In genomic region chr18:8238507-8238906, GRCh38 we compare ENCODE assay signal across 1 cellular context.
TF ChIP-seq lines count a peak whose summit lies in the region.

No MANE protein-coding gene starts in this region.

TF ChIP-seq in HepG2, 621 proteins besides CTCF, POLR2A, EP300 and RAD21 (continued from another document and continues in another):
- TF ChIP-seq ZNF318 (CRISPR knock-in tag; IDR thresholded peaks at IDR 0.05) (no peak), ZNF572 (CRISPR knock-in tag; IDR thresholded peaks at IDR 0.05) (no peak), ZBTB3 (CRISPR knock-in tag; IDR thresholded peaks at IDR 0.05; ENCODE audit: borderline replicate concordance, low read depth) (no peak), RELA (CRISPR knock-in tag; IDR thresholded peaks at IDR 0.05) (no peak), ZNF383 (CRISPR knock-in tag; IDR thresholded peaks at IDR 0.05; ENCODE audit: borderline replicate concordance) (no peak), TEF (CRISPR knock-in tag; IDR thresholded peaks at IDR 0.05) (no peak), NFIC (IDR thresholded peaks at IDR 0.05; ENCODE audit: low read length) (peak; percentile 52; the same call in 1 of the 2 replicates), ZBTB4 (CRISPR knock-in tag; IDR thresholded peaks at IDR 0.05; ENCODE audit: borderline replicate concordance) (no peak), KDM2A (CRISPR knock-in tag; IDR thresholded peaks at IDR 0.05; ENCODE audit: borderline replicate concordance, low read depth) (no peak), ZNF362 (CRISPR knock-in tag; IDR thresholded peaks at IDR 0.05; ENCODE audit: borderline replicate concordance) (peak; percentile 95), SNAPC5 (CRISPR knock-in tag; IDR thresholded peaks at IDR 0.05; ENCODE audit: borderline replicate concordance) (no peak), MXD1 (CRISPR knock-in tag; IDR thresholded peaks at IDR 0.05) (no peak), ZEB1 (IDR thresholded peaks at IDR 0.05; ENCODE audit: insufficient replicate concordance, low read depth) (no peak), MBNL3 (CRISPR knock-in tag; conservative IDR thresholded peaks at IDR 0.05) (no peak), ELF3 (CRISPR knock-in tag; IDR thresholded peaks at IDR 0.05) (peak; percentile 55; the same call in 1 of the 2 replicates), ZNF788 (CRISPR knock-in tag; IDR thresholded peaks at IDR 0.05; ENCODE audit: borderline replicate concordance) (no peak), SP2 (CRISPR knock-in tag; IDR thresholded peaks at IDR 0.05) (no peak), ZNF563 (CRISPR knock-in tag; IDR thresholded peaks at IDR 0.05) (no peak), GATAD2A (CRISPR knock-in tag; IDR thresholded peaks at IDR 0.05) (peak; percentile 72), TBX2 (CRISPR knock-in tag; IDR thresholded peaks at IDR 0.05; ENCODE audit: borderline replicate concordance) (peak; percentile 55; the same call in 1 of the 2 replicates), ZFP41 (CRISPR knock-in tag; IDR thresholded peaks at IDR 0.05; ENCODE audit: borderline replicate concordance) (no peak), ZNF879 (CRISPR knock-in tag; IDR thresholded peaks at IDR 0.05) (no peak), ZNF317 (CRISPR knock-in tag; IDR thresholded peaks at IDR 0.05) (no peak), MAFG (CRISPR knock-in tag; IDR thresholded peaks at IDR 0.05) (no peak), PHF8 (CRISPR knock-in tag; IDR thresholded peaks at IDR 0.05) (no peak), SOX6 (IDR thresholded peaks at IDR 0.05) (no peak), SOX6 (CRISPR knock-in tag; IDR thresholded peaks at IDR 0.05) (peak; percentile 57; the same call in 1 of the 2 replicates), SKI (IDR thresholded peaks at IDR 0.05; ENCODE audit: partially characterized antibody) (peak; percentile 65), ZNF550 (CRISPR knock-in tag; IDR thresholded peaks at IDR 0.05; ENCODE audit: borderline replicate concordance) (no peak), ZNF549 (CRISPR knock-in tag; IDR thresholded peaks at IDR 0.05) (no peak), THRA (CRISPR knock-in tag; IDR thresholded peaks at IDR 0.05; ENCODE audit: borderline replicate concordance) (no peak), SETDB1 (CRISPR knock-in tag; IDR thresholded peaks at IDR 0.05; ENCODE audit: borderline replicate concordance) (no peak), RBM22 (optimal IDR thresholded peaks at IDR 0.05; ENCODE audit: low read length) (no peak), CSRNP2 (CRISPR knock-in tag; conservative IDR thresholded peaks at IDR 0.05; ENCODE audit: low read depth) (no peak), GATAD1 (CRISPR knock-in tag; IDR thresholded peaks at IDR 0.05) (no peak), SYNCRIP (IDR thresholded peaks at IDR 0.05; ENCODE audit: insufficient read depth, low read depth, low read length) (no peak), ELK4 (CRISPR knock-in tag; IDR thresholded peaks at IDR 0.05; ENCODE audit: borderline replicate concordance) (no peak), GMEB2 (CRISPR knock-in tag; IDR thresholded peaks at IDR 0.05; ENCODE audit: low read depth) (no peak), ZNF737 (CRISPR knock-in tag; IDR thresholded peaks at IDR 0.05; ENCODE audit: borderline replicate concordance) (no peak), RFXANK (CRISPR knock-in tag; IDR thresholded peaks at IDR 0.05) (no peak), EEA1 (CRISPR knock-in tag; IDR thresholded peaks at IDR 0.05; ENCODE audit: borderline replicate concordance) (no peak), FLYWCH1 (CRISPR knock-in tag; IDR thresholded peaks at IDR 0.05) (no peak), ZNF282 (IDR thresholded peaks at IDR 0.05; ENCODE audit: partially characterized antibody) (no peak), TCF12 (IDR thresholded peaks at IDR 0.05) (no peak), TCF12 (CRISPR knock-in tag; IDR thresholded peaks at IDR 0.05) (no peak)
